ENCODE assay signal across 10 cellular contexts in the genomic region with DNA sequence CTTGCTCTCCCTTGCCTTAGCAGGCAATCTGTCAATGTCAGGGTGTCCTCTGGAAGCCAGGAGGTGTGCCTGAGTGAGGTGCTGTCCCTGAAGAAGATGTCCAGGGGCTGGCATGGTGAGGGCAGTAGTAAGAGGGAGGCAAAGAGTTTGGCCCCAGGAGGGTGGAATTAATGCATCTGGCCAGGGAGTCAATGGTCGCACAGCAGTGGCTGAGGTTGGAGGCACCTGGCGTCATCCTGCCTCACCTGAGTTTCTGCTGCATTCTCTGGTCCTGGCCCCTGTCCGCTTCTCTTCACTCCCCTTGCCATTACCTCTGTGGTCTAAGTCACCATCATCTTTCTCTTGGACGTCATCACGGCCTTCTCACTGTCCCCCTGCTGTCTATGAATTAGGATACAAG.
"Had no signal": no experiment of that assay in that cellular context is flagged by ENCODE, and none has a peak within 500 bp of the region (broad histone marks: within the 10 kb centered on the region; RNA-seq: fewer than 3 reads in every experiment).

No MANE protein-coding gene starts in this region.

- H3K4me1 ChIP-seq: esophagus squamous epithelium, psoas muscle, spleen, transverse colon had no signal

- H3K4me3 ChIP-seq: esophagus squamous epithelium, psoas muscle, spleen, thoracic aorta, transverse colon had no signal

- H3K36me3 ChIP-seq: spleen, thoracic aorta, transverse colon had no signal

- H3K36me3 Mint-ChIP-seq: stimulated activated memory B cell treated with anti-CD40 and anti-IgM and Interleukin-4, amounts not matched to agents 10 μg/mL and 1 μg/mL and 100 μg/mL, for 72 hours had no signal

- H3K27me3 ChIP-seq: esophagus squamous epithelium, transverse colon had no signal

- H3K27ac ChIP-seq: esophagus squamous epithelium, psoas muscle, spleen, thoracic aorta, transverse colon had no signal

- ATAC-seq: stimulated activated memory B cell treated with anti-CD40 and anti-IgM and Interleukin-4, amounts not matched to agents 10 μg/mL and 1 μg/mL and 100 μg/mL, for 72 hours had no signal

- H3K9me3 ChIP-seq: esophagus squamous epithelium, psoas muscle, thoracic aorta, transverse colon had no signal

- H3K4me3 Mint-ChIP-seq: naive B cell; nephron; stimulated activated memory B cell treated with anti-CD40 and anti-IgM and Interleukin-4, amounts not matched to agents 10 μg/mL and 1 μg/mL and 100 μg/mL, for 72 hours; stimulated activated naive CD8-positive, alpha-beta T cell treated with anti-CD3 and anti-CD28 coated beads, Interleukin-15, Interleukin-2, amounts not matched to agents 100 ng/mL and 50 ng/mL, for 24 hours had no signal

- H3K9me3 Mint-ChIP-seq: nephron; stimulated activated naive CD8-positive, alpha-beta T cell treated with anti-CD3 and anti-CD28 coated beads, Interleukin-15, Interleukin-2, amounts not matched to agents 100 ng/mL and 50 ng/mL, for 24 hours had no signal

- FAIRE-seq: kidney had no signal

- DNase-seq: esophagus squamous epithelium, kidney, naive B cell, spleen had no signal

- H3K27ac Mint-ChIP-seq: stimulated activated memory B cell treated with anti-CD40 and anti-IgM and Interleukin-4, amounts not matched to agents 10 μg/mL and 1 μg/mL and 100 μg/mL, for 72 hours; stimulated activated naive CD8-positive, alpha-beta T cell treated with anti-CD3 and anti-CD28 coated beads, Interleukin-15, Interleukin-2, amounts not matched to agents 100 ng/mL and 50 ng/mL, for 24 hours had no signal

- H3K4me1 Mint-ChIP-seq: stimulated activated memory B cell treated with anti-CD40 and anti-IgM and Interleukin-4, amounts not matched to agents 10 μg/mL and 1 μg/mL and 100 μg/mL, for 72 hours had no signal
